In the genomic region with DNA sequence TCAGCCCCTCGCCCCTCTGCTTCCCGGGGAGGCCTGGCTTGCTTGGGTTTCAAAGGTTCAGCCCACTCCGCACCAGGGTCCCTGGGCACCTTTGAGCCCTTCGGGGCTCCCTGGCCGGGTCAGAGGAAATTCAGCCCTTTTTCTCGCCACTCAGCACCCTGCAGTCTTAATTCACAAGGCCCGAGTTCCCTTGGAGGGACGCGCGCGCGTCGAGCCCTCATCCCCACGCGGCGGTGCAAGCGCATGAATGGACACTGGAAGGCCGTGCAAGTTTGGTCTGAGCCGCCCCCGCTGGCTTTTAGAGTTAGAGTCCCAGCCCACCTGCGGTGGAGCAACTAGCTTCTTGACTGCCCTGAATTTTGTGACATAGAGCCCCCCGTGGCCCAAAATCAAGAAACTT, we compare ENCODE assay signal across 1 cellular context.
TF ChIP-seq lines count a peak whose summit lies in the region.

No MANE protein-coding gene starts in this region.

TF ChIP-seq in H1, 55 proteins besides CTCF, POLR2A, EP300 and RAD21:
- TF ChIP-seq NANOG (IDR thresholded peaks at IDR 0.05; ENCODE audit: insufficient read depth, low read depth, low read length, poor library complexity, severe bottlenecking) (peak; percentile 88), GABPA (IDR thresholded peaks at IDR 0.05; ENCODE audit: borderline replicate concordance, insufficient read depth, low read length) (no peak), EGR1 (IDR thresholded peaks at IDR 0.05; ENCODE audit: borderline replicate concordance, low read depth, low read length) (0 out of 2 replicates have a peak, but pooled peaks have one; percentile 30), PHF8 (conservative IDR thresholded peaks at IDR 0.05; ENCODE audit: low read depth, low read length) (no peak), RNF2 (IDR thresholded peaks at IDR 0.05; ENCODE audit: borderline replicate concordance, low read depth, low read length, missing control alignments, poor library complexity, severe bottlenecking) (peak; percentile 70), MAFK (IDR thresholded peaks at IDR 0.05; ENCODE audit: low read depth, low read length) (no peak), SIRT6 (IDR thresholded peaks at IDR 0.05; ENCODE audit: low read length) (no peak), TCF12 (IDR thresholded peaks at IDR 0.05; ENCODE audit: low read depth, low read length) (0 out of 2 replicates have a peak, but pooled peaks have one; percentile 0), BACH1 (IDR thresholded peaks at IDR 0.05; ENCODE audit: low read length) (no peak), KDM5A (IDR thresholded peaks at IDR 0.05; ENCODE audit: low read length) (no peak), POLR2AphosphoS5 (IDR thresholded peaks at IDR 0.05; ENCODE audit: low read depth, low read length) (peak; percentile 27; the same call in 1 of the 2 replicates), MAX (IDR thresholded peaks at IDR 0.05) (peak; percentile 74)
TF ChIP-seq in H1: peak in this region for 6.
